ENCODE assay signal across 9 cellular contexts in the genomic region with DNA sequence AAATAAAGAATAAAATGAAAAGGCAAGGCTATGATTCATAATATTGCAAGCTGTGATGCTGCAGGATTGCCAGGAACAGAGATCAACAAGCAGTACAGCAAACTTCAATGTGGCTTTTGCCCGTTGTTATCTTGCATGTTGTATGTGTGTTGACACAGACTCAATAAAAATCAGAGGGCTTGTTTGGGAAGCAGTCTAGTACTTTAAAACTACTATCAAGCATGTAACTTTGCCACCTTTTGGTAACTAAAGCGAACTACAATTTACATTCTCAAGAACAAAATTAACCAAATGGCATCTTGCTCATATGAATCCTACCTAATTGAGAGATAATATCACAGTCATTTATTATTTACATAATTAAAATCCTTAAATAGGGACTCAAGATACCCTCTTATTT.
DNase-seq lines count a peak whose midpoint lies in the region; ATAC-seq and TF ChIP-seq lines count a peak whose summit lies in the region.
"Had no signal": no experiment of that assay in that cellular context is flagged by ENCODE, and none has a peak within 500 bp of the region (broad histone marks: within the 10 kb centered on the region; RNA-seq: fewer than 3 reads in every experiment).

No MANE protein-coding gene starts in this region.

- H3K9me3 Mint-ChIP-seq in WTC11: peaks cover 7% of the 10 kb centered on the region
- H3K9me3 Mint-ChIP-seq in activated CD4-positive, alpha-beta T cell treated with anti-CD3 and anti-CD28 coated beads, Interleukin-2, amount 10 ng/mL, durations not matched to agents 24 days and 14 days: no peaks in the 10 kb centered on the region

- DNase-seq in GM12865 (ENCODE audit: low read depth) (peak; percentile 16), HuH-7.5 (ENCODE audit: low spot score) (peak; percentile 3), WTC11 (ENCODE audit: low spot score) (no peak), medulla oblongata (ENCODE audit: extremely low spot score) (peak; percentile 26)
- no peak for DNase-seq in activated effector memory CD4-positive, alpha-beta T cell treated with anti-CD3 and anti-CD28 coated beads, Interleukin-2, amount 50 U/mL, for 16 hours
- no peak for DNase-seq in activated CD4-positive, alpha-beta T cell treated with anti-CD3 and anti-CD28 coated beads, Interleukin-2, amount 10 ng/mL, durations not matched to agents 24 days and 14 days

- TF ChIP-seq CTCF in GM12865 (IDR thresholded peaks at IDR 0.05; ENCODE audit: insufficient read depth, low read depth, low read length, missing control alignments) (peak; percentile 18), WTC11 (IDR thresholded peaks at IDR 0.05) (no peak)

- H3K36me3 Mint-ChIP-seq in WTC11: no peaks in the 10 kb centered on the region; the same call in 1 of the 2 replicates
- no peaks in the 10 kb centered on the region for H3K36me3 Mint-ChIP-seq in activated CD4-positive, alpha-beta T cell treated with anti-CD3 and anti-CD28 coated beads, Interleukin-2, amount 10 ng/mL, durations not matched to agents 24 days and 14 days (ENCODE audit: low read depth)

- POLR2A ChIA-PET in WTC11 (lab: Charles Lee): no interaction called here

- H3K4me1 Mint-ChIP-seq in WTC11: peaks cover 7% of the 10 kb centered on the region
- no peaks in the 10 kb centered on the region for H3K4me1 Mint-ChIP-seq in activated CD4-positive, alpha-beta T cell treated with anti-CD3 and anti-CD28 coated beads, Interleukin-2, amount 10 ng/mL, durations not matched to agents 24 days and 14 days

- CTCF ChIA-PET in WTC11 (lab: Charles Lee): interaction anchor here (1.0 to 1.2 kb wide), 4 partner anchors 30 to 234 kb away, joined by 3 to 5 read pairs (median 4); no protein-coding TSS in a partner anchor

- intact Hi-C loops in activated CD4-positive, alpha-beta T cell treated with anti-CD3 and anti-CD28 coated beads, Interleukin-2, amount 10 ng/mL, durations not matched to agents 24 days and 14 days (cut with micrococcal nuclease): no loop called here

- no peak overlapping the region for H3K4me3 ChIP-seq in GM12865 (ENCODE audit: low read depth, low read length)
- H3K4me3 ChIP-seq: thoracic aorta had no signal

- peak; percentile 50 for ATAC-seq in WTC11
- no peak for ATAC-seq in HG02973 (IDR thresholded peaks at IDR 0.05; ENCODE audit: unreplicated experiment)
- no peak for ATAC-seq in HG03442 (IDR thresholded peaks at IDR 0.05; ENCODE audit: unreplicated experiment)

- H3K27me3 Mint-ChIP-seq in WTC11 (ENCODE audit: low read depth): no peaks in the 10 kb centered on the region
- H3K27me3 Mint-ChIP-seq in activated CD4-positive, alpha-beta T cell treated with anti-CD3 and anti-CD28 coated beads, Interleukin-2, amount 10 ng/mL, durations not matched to agents 24 days and 14 days: no peaks in the 10 kb centered on the region

- H3K4me3 Mint-ChIP-seq in WTC11: no peak overlapping the region
- no peak overlapping the region for H3K4me3 Mint-ChIP-seq in activated CD4-positive, alpha-beta T cell treated with anti-CD3 and anti-CD28 coated beads, Interleukin-2, amount 10 ng/mL, durations not matched to agents 24 days and 14 days

- H3K27ac Mint-ChIP-seq in WTC11: no peak overlapping the region
- no peak overlapping the region for H3K27ac Mint-ChIP-seq in activated CD4-positive, alpha-beta T cell treated with anti-CD3 and anti-CD28 coated beads, Interleukin-2, amount 10 ng/mL, durations not matched to agents 24 days and 14 days

TF ChIP-seq in WTC11, 78 proteins besides CTCF, POLR2A, EP300 and RAD21 (continues in another document):
- TF ChIP-seq, protein P1, sequence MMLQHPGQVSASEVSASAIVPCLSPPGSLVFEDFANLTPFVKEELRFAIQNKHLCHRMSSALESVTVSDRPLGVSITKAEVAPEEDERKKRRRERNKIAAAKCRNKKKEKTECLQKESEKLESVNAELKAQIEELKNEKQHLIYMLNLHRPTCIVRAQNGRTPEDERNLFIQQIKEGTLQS (CRISPR knock-in tag; conservative IDR thresholded peaks at IDR 0.05): no peak
- no peak for TF ChIP-seq FOXJ3 (CRISPR knock-in tag; IDR thresholded peaks at IDR 0.05; ENCODE audit: borderline replicate concordance)
- no peak for TF ChIP-seq TCF7 (CRISPR knock-in tag; IDR thresholded peaks at IDR 0.05; ENCODE audit: low read depth)
- no peak for TF ChIP-seq KAT7 (CRISPR knock-in tag; IDR thresholded peaks at IDR 0.05; ENCODE audit: borderline replicate concordance)
- TF ChIP-seq, protein P2, sequence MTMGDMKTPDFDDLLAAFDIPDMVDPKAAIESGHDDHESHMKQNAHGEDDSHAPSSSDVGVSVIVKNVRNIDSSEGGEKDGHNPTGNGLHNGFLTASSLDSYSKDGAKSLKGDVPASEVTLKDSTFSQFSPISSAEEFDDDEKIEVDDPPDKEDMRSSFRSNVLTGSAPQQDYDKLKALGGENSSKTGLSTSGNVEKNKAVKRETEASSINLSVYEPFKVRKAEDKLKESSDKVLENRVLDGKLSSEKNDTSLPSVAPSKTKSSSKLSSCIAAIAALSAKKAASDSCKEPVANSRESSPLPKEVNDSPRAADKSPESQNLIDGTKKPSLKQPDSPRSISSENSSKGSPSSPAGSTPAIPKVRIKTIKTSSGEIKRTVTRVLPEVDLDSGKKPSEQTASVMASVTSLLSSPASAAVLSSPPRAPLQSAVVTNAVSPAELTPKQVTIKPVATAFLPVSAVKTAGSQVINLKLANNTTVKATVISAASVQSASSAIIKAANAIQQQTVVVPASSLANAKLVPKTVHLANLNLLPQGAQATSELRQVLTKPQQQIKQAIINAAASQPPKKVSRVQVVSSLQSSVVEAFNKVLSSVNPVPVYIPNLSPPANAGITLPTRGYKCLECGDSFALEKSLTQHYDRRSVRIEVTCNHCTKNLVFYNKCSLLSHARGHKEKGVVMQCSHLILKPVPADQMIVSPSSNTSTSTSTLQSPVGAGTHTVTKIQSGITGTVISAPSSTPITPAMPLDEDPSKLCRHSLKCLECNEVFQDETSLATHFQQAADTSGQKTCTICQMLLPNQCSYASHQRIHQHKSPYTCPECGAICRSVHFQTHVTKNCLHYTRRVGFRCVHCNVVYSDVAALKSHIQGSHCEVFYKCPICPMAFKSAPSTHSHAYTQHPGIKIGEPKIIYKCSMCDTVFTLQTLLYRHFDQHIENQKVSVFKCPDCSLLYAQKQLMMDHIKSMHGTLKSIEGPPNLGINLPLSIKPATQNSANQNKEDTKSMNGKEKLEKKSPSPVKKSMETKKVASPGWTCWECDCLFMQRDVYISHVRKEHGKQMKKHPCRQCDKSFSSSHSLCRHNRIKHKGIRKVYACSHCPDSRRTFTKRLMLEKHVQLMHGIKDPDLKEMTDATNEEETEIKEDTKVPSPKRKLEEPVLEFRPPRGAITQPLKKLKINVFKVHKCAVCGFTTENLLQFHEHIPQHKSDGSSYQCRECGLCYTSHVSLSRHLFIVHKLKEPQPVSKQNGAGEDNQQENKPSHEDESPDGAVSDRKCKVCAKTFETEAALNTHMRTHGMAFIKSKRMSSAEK (CRISPR knock-in tag; IDR thresholded peaks at IDR 0.05; ENCODE audit: borderline replicate concordance): no peak
- TF ChIP-seq, protein P3, sequence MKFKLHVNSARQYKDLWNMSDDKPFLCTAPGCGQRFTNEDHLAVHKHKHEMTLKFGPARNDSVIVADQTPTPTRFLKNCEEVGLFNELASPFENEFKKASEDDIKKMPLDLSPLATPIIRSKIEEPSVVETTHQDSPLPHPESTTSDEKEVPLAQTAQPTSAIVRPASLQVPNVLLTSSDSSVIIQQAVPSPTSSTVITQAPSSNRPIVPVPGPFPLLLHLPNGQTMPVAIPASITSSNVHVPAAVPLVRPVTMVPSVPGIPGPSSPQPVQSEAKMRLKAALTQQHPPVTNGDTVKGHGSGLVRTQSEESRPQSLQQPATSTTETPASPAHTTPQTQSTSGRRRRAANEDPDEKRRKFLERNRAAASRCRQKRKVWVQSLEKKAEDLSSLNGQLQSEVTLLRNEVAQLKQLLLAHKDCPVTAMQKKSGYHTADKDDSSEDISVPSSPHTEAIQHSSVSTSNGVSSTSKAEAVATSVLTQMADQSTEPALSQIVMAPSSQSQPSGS (CRISPR knock-in tag; IDR thresholded peaks at IDR 0.05; ENCODE audit: borderline replicate concordance, low read depth): no peak
- no peak for TF ChIP-seq HMGA2 (CRISPR knock-in tag; IDR thresholded peaks at IDR 0.05)
- TF ChIP-seq, protein P4, sequence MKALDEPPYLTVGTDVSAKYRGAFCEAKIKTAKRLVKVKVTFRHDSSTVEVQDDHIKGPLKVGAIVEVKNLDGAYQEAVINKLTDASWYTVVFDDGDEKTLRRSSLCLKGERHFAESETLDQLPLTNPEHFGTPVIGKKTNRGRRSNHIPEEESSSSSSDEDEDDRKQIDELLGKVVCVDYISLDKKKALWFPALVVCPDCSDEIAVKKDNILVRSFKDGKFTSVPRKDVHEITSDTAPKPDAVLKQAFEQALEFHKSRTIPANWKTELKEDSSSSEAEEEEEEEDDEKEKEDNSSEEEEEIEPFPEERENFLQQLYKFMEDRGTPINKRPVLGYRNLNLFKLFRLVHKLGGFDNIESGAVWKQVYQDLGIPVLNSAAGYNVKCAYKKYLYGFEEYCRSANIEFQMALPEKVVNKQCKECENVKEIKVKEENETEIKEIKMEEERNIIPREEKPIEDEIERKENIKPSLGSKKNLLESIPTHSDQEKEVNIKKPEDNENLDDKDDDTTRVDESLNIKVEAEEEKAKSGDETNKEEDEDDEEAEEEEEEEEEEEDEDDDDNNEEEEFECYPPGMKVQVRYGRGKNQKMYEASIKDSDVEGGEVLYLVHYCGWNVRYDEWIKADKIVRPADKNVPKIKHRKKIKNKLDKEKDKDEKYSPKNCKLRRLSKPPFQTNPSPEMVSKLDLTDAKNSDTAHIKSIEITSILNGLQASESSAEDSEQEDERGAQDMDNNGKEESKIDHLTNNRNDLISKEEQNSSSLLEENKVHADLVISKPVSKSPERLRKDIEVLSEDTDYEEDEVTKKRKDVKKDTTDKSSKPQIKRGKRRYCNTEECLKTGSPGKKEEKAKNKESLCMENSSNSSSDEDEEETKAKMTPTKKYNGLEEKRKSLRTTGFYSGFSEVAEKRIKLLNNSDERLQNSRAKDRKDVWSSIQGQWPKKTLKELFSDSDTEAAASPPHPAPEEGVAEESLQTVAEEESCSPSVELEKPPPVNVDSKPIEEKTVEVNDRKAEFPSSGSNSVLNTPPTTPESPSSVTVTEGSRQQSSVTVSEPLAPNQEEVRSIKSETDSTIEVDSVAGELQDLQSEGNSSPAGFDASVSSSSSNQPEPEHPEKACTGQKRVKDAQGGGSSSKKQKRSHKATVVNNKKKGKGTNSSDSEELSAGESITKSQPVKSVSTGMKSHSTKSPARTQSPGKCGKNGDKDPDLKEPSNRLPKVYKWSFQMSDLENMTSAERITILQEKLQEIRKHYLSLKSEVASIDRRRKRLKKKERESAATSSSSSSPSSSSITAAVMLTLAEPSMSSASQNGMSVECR (CRISPR knock-in tag; IDR thresholded peaks at IDR 0.05; ENCODE audit: borderline replicate concordance): no peak

Comparison
In these comparisons a context has a peak if more than half of its experiments do, and no peak if none do; other contexts are left out.
1. DNase-seq: peak in GM12865 (single experiment), HuH-7.5 (single experiment) and medulla oblongata (single experiment); none in WTC11 (single experiment), activated effector memory CD4-positive, alpha-beta T cell treated with anti-CD3 and anti-CD28 coated beads, Interleukin-2, amount 50 U/mL, for 16 hours (single experiment) and activated CD4-positive, alpha-beta T cell treated with anti-CD3 and anti-CD28 coated beads, Interleukin-2, amount 10 ng/mL, durations not matched to agents 24 days and 14 days (single experiment).